In the genomic region with DNA sequence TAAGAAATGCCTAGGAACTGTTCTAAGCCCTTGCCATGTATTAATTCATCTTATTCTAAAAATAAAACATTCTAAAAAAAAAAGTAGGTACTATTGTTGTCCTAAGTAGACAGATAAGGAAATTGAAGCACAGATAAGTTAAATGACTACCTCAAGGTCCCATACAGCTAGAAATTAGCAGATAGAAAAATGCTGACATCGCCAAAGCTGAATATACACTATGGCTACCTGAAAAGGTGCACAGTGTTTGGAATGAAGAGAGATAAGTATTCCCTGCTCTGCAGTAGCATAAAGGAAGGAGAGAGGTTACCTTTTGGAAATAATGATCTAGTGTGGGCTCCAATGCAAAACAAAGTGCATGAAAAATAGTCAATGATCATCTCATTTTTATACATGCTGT, we compare ENCODE assay signal across 18 cellular contexts.
"Had no signal": no experiment of that assay in that cellular context is flagged by ENCODE, and none has a peak within 500 bp of the region (broad histone marks: within the 10 kb centered on the region; RNA-seq: fewer than 3 reads in every experiment).

No MANE protein-coding gene starts in this region.

- H3K36me3 ChIP-seq: esophagus muscularis mucosa, gastrocnemius medialis, sigmoid colon, stomach, thoracic aorta, transverse colon had no signal

- H3K9me3 ChIP-seq: esophagus muscularis mucosa, gastrocnemius medialis, sigmoid colon, thoracic aorta, transverse colon had no signal

- H3K4me3 ChIP-seq: esophagus muscularis mucosa, gastrocnemius medialis, sigmoid colon, skin epidermis, stomach, thoracic aorta, transverse colon had no signal

- H3K27me3 ChIP-seq: sigmoid colon, transverse colon had no signal

- ATAC-seq: effector memory CD8-positive, alpha-beta T cell; gastrocnemius medialis; left lobe of liver; naive thymus-derived CD4-positive, alpha-beta T cell; stimulated activated naive B cell treated with anti-CD40 and anti-IgM and Interleukin-4, amounts not matched to agents 10 μg/mL and 1 μg/mL and 100 μg/mL, for 72 hours had no signal

- H3K27ac ChIP-seq: epithelial cell of prostate, esophagus muscularis mucosa, gastrocnemius medialis, sigmoid colon, skin epidermis, stomach, thoracic aorta, transverse colon had no signal

- DNase-seq: effector memory CD8-positive, alpha-beta T cell; gastrocnemius medialis; islet precursor cell; mammary epithelial cell; naive thymus-derived CD4-positive, alpha-beta T cell; posterior cingulate gyrus; sigmoid colon; stimulated activated CD4-positive, alpha-beta T cell treated with anti-CD3 and anti-CD28 coated beads, Interleukin-2, amount 100 ng/mL, for 24 hours; stimulated activated CD4-positive, alpha-beta T cell treated with anti-CD3 and anti-CD28 coated beads, Interleukin-4, amount 100 ng/mL, for 4 hours; stimulated activated naive B cell treated with anti-CD40 and anti-IgM and Interleukin-4, amounts not matched to agents 10 μg/mL and 1 μg/mL and 100 μg/mL, for 72 hours; stomach; substantia nigra; transverse colon had no signal
